Comparison of ENCODE assay signal across 8 cellular contexts in the genomic region with DNA sequence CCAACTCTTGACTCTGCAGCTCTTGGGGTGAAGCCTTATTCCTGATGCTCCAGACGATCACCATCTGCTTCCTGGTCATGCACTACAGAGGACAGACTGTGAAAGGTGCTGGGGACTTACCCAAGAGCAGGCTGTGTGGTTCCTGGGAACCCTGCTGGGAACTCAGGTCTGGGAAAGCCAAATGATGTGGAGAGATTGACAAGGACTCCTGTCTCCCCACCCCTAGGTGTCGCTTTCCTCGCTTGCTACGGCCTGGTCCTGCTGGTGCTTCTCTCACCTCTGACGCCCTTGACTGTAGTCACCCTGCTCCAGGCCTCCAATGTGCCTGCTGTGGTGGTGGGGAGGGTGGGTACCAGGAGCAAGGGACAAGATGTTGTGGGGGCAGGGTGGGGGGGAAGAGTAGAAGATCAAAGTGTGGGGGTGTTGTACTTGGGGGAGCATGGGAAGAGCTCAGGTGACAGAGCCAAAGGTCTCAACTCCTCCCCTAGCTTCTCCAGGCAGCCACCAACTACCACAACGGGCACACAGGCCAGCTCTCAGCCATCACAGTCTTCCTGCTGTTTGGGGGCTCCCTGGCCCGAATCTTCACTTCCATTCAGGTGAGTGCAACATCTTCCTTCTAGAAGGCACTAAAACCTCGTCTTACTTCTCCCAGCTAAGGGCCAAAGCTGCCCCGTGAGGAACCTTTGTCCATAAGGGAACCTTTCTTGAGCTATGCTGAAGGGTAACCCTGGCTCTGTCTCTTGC. TPM values are rescaled to one million over a fixed set of nuclear protein-coding genes. Genes with fewer than 3 reads are reported as not detected.
DNase-seq lines count a peak whose midpoint lies in the region; ATAC-seq and TF ChIP-seq lines count a peak whose summit lies in the region.
"Had no signal": no experiment of that assay in that cellular context is flagged by ENCODE, and none has a peak within 500 bp of the region (broad histone marks: within the 10 kb centered on the region; RNA-seq: fewer than 3 reads in every experiment).

No MANE protein-coding gene starts in this region.

- no peak for ATAC-seq in T-cell (replicated peaks in 1 of 4)

- H3K4me3 ChIP-seq in Karpas-422 (ENCODE audit: low read length): no peak overlapping the region

- peaks cover 3% of the 10 kb centered on the region; the same call in 1 of the 2 replicates for H3K36me3 ChIP-seq in Karpas-422 (ENCODE audit: insufficient read depth, low read length)

- H3K36me3 Mint-ChIP-seq in brain: peaks cover 15% of the 10 kb centered on the region
- H3K36me3 Mint-ChIP-seq in T-cell: peaks cover 14% of the 10 kb centered on the region

- H3K4me1 ChIP-seq in Karpas-422 (ENCODE audit: low read length): peaks cover 21% of the 10 kb centered on the region

- no peaks in the 10 kb centered on the region for H3K9me2 ChIP-seq in Karpas-422 (replicated peaks; ENCODE audit: insufficient read depth, low read length)

- CTCF ChIA-PET in T-cell (lab: Charles Lee): interaction anchor here in 1 of 2 donors (0.6 kb wide), 1 partner anchor 210 kb away, joined by 3 read pairs; no protein-coding TSS in a partner anchor

- H2AFZ ChIP-seq in Karpas-422 (ENCODE audit: low read length): no peak overlapping the region

- H3K4me3 Mint-ChIP-seq in brain (peak overlapping the region in 4 of 5 experiments; percentile 37 to 83 (median 65)), T-cell (no peak overlapping the region)

- no peak overlapping the region for H3K9ac ChIP-seq in Karpas-422 (ENCODE audit: low read length)

- H4K20me1 ChIP-seq in Karpas-422 (ENCODE audit: insufficient read depth, low read depth, low read length): no peaks in the 10 kb centered on the region

- DNase-seq in ELF-1 (ENCODE audit: low read depth, low spot score) (peak; percentile 70), Karpas-422 (peak; percentile 86), myocyte (ENCODE audit: low read depth) (peak; percentile 80), NCI-H226 (no peak), T-cell (no peak), inferior parietal cortex (ENCODE audit: extremely low spot score) (no peak)

- peaks cover 16% of the 10 kb centered on the region for H3K79me2 ChIP-seq in Karpas-422 (ENCODE audit: low read length)

- H3K27me3 Mint-ChIP-seq in brain (peaks cover 3% of the 10 kb centered on the region), T-cell (no peaks in the 10 kb centered on the region)

- H3K9me3 ChIP-seq in Karpas-422 (ENCODE audit: low read length): no peaks in the 10 kb centered on the region

- H3K4me1 Mint-ChIP-seq in brain (peaks cover 63% of the 10 kb centered on the region), T-cell (peaks cover 27 to 31% (median 30%) of the 10 kb centered on the region in 3 donors)

- H3K27ac Mint-ChIP-seq in brain (peak overlapping the region in 3 of 5 experiments; percentile 77 to 85 (median 84)), T-cell (no peak overlapping the region)

- POLR2A ChIA-PET in T-cell (lab: Charles Lee): interaction anchor here (0.5 to 0.6 kb wide), 2 partner anchors 22 to 47 kb away, joined by 3 to 9 read pairs; no protein-coding TSS in a partner anchor

- no peak overlapping the region for H3K27ac ChIP-seq in Karpas-422 (ENCODE audit: low read length)

- H3K9me3 Mint-ChIP-seq in brain (peaks cover 0 to 3% (median 0%) of the 10 kb centered on the region in 5 experiments), T-cell (no peaks in the 10 kb centered on the region)

- no peak for TF ChIP-seq CTCF in brain (conservative IDR thresholded peaks at IDR 0.05)

- no peaks in the 10 kb centered on the region for H3K27me3 ChIP-seq in Karpas-422 (ENCODE audit: low read length)

- H3K4me2 ChIP-seq in Karpas-422 (ENCODE audit: low read depth, low read length, poor library complexity, severe bottlenecking): no peak overlapping the region

RNA-seq across cellular contexts. Expression of a gene that starts 3.0 kb away (rescaled TPM):
- 1.2 and 1.6 TPM in 2 replicates for total RNA-seq in Karpas-422 (2014; rRNA removed; shearing (Covaris generic); ENCODE audit: low replicate concordance)
- polyA plus RNA-seq in brain (ENCODE audit: insufficient read depth, low read depth, low replicate concordance): 5.3 TPM
- total RNA-seq in myocyte (4.0 and 10.9 TPM in 2 replicates), T-cell (1 to 10 TPM in 2 of 5 donors, under 1 TPM in 1, not detected in 2; 0.70 to 1.2 (median 1.1) TPM)
- 3.1 TPM for polyA plus RNA-seq in myocyte (2012)
- total RNA-seq: M059J had no signal

RNA-seq across cellular contexts. Expression of a gene that starts 3.2 kb away (rescaled TPM):
- total RNA-seq in Karpas-422 (2014; rRNA removed; shearing (Covaris generic); ENCODE audit: low replicate concordance): 25.4 and 27.0 TPM in 2 replicates
- 148 TPM for polyA plus RNA-seq in brain (ENCODE audit: insufficient read depth, low read depth, low replicate concordance)
- total RNA-seq in myocyte: 185 and 199 TPM in 2 replicates
- 61.3 TPM for polyA plus RNA-seq in myocyte (2012)
- 10 to 100 TPM; 27.0 to 31.4 (median 28.6) TPM for total RNA-seq in T-cell

RNA-seq across cellular contexts. Expression of a gene that starts 7.4 kb away (rescaled TPM):
- 3.8 and 6.0 TPM in 2 replicates for total RNA-seq in Karpas-422 (2014; rRNA removed; shearing (Covaris generic); ENCODE audit: low replicate concordance)
- 23.2 TPM for polyA plus RNA-seq in brain (ENCODE audit: insufficient read depth, low read depth, low replicate concordance)
- total RNA-seq in myocyte: 7.6 and 9.1 TPM in 2 replicates
- polyA plus RNA-seq in myocyte (2012): 13.6 TPM
- 1 to 10 TPM in 3 of 5 donors, not detected in 2; 4.4 to 7.0 (median 5.5) TPM for total RNA-seq in T-cell

RNA-seq across cellular contexts. Expression of a gene that starts 25.1 kb away (rescaled TPM):
- 62.8 and 96.1 TPM in 2 replicates for total RNA-seq in Karpas-422 (2014; rRNA removed; shearing (Covaris generic); ENCODE audit: low replicate concordance)
- polyA plus RNA-seq in brain (ENCODE audit: insufficient read depth, low read depth, low replicate concordance): 125 TPM
- total RNA-seq in myocyte (93.6 and 114 TPM in 2 replicates), T-cell (10 to 100 TPM; 38.7 to 43.3 (median 42.6) TPM)
- polyA plus RNA-seq in myocyte (2012): 58.1 TPM

RNA-seq across cellular contexts. Expression of a gene that starts 27.9 kb away (rescaled TPM):
- total RNA-seq in Karpas-422 (2014; rRNA removed; shearing (Covaris generic); ENCODE audit: low replicate concordance): 40.5 and 42.3 TPM in 2 replicates
- polyA plus RNA-seq in brain (ENCODE audit: insufficient read depth, low read depth, low replicate concordance): 127 TPM
- total RNA-seq in myocyte: 85.2 and 85.6 TPM in 2 replicates
- polyA plus RNA-seq in myocyte (2012): 50.9 TPM
- 10 to 100 TPM; 25.4 to 44.7 (median 40.5) TPM for total RNA-seq in T-cell

Comparison
In these comparisons a context has a peak if more than half of its experiments do, and no peak if none do; other contexts are left out.
1. DNase-seq: peak in ELF-1 (single experiment), Karpas-422 (single experiment) and myocyte (single experiment); none in NCI-H226 (single experiment), T-cell (0 of 34) and inferior parietal cortex (single experiment).
2. H3K27ac Mint-ChIP-seq: peak in brain (3 of 5); none in T-cell (0 of 2).
3. H3K4me3 Mint-ChIP-seq: peak in brain (4 of 5); none in T-cell (0 of 3).